ENCODE assay signal across 26 cellular contexts in the genomic region with DNA sequence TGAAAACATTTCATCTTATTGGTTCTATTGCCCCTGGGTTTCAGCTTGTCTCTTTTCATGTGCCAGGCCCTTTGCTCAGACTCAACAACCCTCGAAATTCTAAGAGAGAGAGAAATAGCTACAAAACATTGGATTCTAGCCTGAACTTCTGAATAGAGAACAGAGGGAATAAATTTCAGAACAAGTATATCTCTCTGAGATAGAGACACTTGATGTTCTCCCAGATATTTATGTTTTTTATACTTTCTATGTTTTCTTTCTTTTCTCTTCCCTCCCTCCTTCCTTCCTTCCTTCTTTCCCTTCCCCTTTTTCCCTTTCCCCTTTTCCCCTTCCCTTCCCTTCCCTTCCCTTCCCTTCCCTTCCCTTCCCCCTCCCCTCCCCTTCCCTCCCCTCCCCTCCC.
"Had no signal": no experiment of that assay in that cellular context is flagged by ENCODE, and none has a peak within 500 bp of the region (broad histone marks: within the 10 kb centered on the region; RNA-seq: fewer than 3 reads in every experiment).

No MANE protein-coding gene starts in this region.

- H3K9me3 ChIP-seq: stomach, suprapubic skin, testis, thoracic aorta, tibial artery, tibial nerve, transverse colon, upper lobe of left lung, upper lobe of right lung, uterus, vagina had no signal

- H3K4me1 ChIP-seq: suprapubic skin, testis, tibial artery, tibial nerve, upper lobe of right lung, uterus, vagina had no signal

- DNase-seq: stimulated activated CD4-positive, alpha-beta T cell treated with anti-CD3 and anti-CD28 coated beads, Interleukin-2, amount 100 ng/mL, for 48 hours; stimulated activated CD4-positive, alpha-beta T cell treated with anti-CD3 and anti-CD28 coated beads, Interleukin-4, amount 100 ng/mL, for 1 hour; stimulated activated CD4-positive, alpha-beta T cell treated with anti-CD3 and anti-CD28 coated beads, Interleukin-4, amount 100 ng/mL, for 24 hours; stimulated activated CD4-positive, alpha-beta T cell treated with anti-CD3 and anti-CD28 coated beads, Interleukin-4, amount 100 ng/mL, for 4 hours; stimulated activated CD8-positive, alpha-beta memory T cell treated with anti-CD3 and anti-CD28 coated beads, Interleukin-4, amount 100 ng/mL, for 48 hours; stimulated activated naive B cell treated with anti-CD40 and anti-IgM and Interleukin-4, amounts not matched to agents 10 μg/mL and 1 μg/mL and 100 μg/mL, for 72 hours; stimulated activated naive CD4-positive, alpha-beta T cell; stimulated activated naive CD4-positive, alpha-beta T cell treated with Interleukin-2 at 50 U/mL for 16 hours; stimulated activated naive CD8-positive, alpha-beta T cell treated with anti-CD3 and anti-CD28 coated beads, Interleukin-15, amount 100 ng/mL, for 72 hours; stimulated activated naive CD8-positive, alpha-beta T cell treated with anti-CD3 and anti-CD28 coated beads, Interleukin-15, Interleukin-2, amounts not matched to agents 100 U/mL and 50 U/mL, for 24 hours; stomach; substantia nigra; testis; tibial artery; transverse colon; trophoblast cell; upper lobe of left lung; upper lobe of right lung; uterus had no signal

- FAIRE-seq: urothelium cell line had no signal

- H3K4me3 ChIP-seq: stomach, suprapubic skin, testis, thoracic aorta, tibial artery, tibial nerve, transverse colon, upper lobe of left lung, upper lobe of right lung, uterus, vagina had no signal

- ATAC-seq: stimulated activated effector memory CD8-positive, alpha-beta T cell treated with anti-CD3 and anti-CD28 coated beads, Interleukin-12 subunit alpha, Interleukin-12 subunit beta, amount 100 ng/mL, for 72 hours; stimulated activated memory B cell treated with anti-CD40 and anti-IgM and Interleukin-4, amounts not matched to agents 10 μg/mL and 1 μg/mL and 100 μg/mL, for 72 hours; stimulated activated naive B cell treated with anti-CD40 and anti-IgM and Interleukin-4, amounts not matched to agents 10 μg/mL and 1 μg/mL and 100 μg/mL, for 72 hours; stimulated activated naive CD8-positive, alpha-beta T cell treated with anti-CD3 and anti-CD28 coated beads, Interleukin-15, amount 100 ng/mL, for 72 hours; stimulated activated naive CD8-positive, alpha-beta T cell treated with anti-CD3 and anti-CD28 coated beads, Interleukin-15, Interleukin-2, amounts not matched to agents 100 U/mL and 50 U/mL, for 24 hours; upper lobe of right lung had no signal

- H3K36me3 ChIP-seq: stomach, suprapubic skin, thoracic aorta, tibial artery, tibial nerve, transverse colon, upper lobe of left lung, upper lobe of right lung, uterus, vagina had no signal

- H3K27ac ChIP-seq: stomach, suprapubic skin, testis, thoracic aorta, tibial artery, tibial nerve, transverse colon, upper lobe of left lung, upper lobe of right lung, uterus, vagina had no signal

- H3K27me3 ChIP-seq: stomach, testis, tibial artery, tibial nerve, transverse colon, upper lobe of left lung, upper lobe of right lung, uterus, vagina had no signal
